8 cellular contexts compared by ENCODE assay signal in the genomic region with DNA sequence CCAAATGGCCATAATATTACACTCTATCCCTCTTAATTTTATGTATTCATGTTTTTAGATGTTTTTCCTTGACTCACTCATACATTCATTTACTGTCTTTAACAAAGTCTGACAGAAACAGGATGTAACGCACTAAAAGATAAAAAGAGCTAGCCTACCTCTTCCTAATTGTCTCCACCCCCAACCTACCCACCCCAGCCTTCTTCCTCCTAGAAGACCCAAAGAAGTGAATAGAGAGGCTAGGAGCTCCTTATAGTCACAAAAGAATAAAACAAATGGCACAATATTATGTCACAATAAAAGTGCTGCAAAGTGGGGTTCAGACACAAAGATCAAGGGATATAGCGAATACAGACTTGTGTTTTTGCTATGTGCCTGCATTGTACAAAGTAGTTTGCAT. TPM values are rescaled to one million over a fixed set of nuclear protein-coding genes. Genes with fewer than 3 reads are reported as not detected.
DNase-seq lines count a peak whose midpoint lies in the region; ATAC-seq and TF ChIP-seq lines count a peak whose summit lies in the region.

No MANE protein-coding gene starts in this region.

- H3K27me3 Mint-ChIP-seq in HFFc6 (ENCODE audit: insufficient read depth) = no peaks in the 10 kb centered on the region

- H2AFZ ChIP-seq in hepatocyte = peak overlapping the region; percentile 70

- DNase-seq in HFFc6 (no peak), hepatocyte (ENCODE audit: low spot score) (no peak), NCI-H128 (lab: John Stamatoyannopoulos, UW; ENCODE audit: unreplicated experiment) (no peak), GM10266 (ENCODE audit: extremely low spot score) (no peak), T1000 (lab: John Stamatoyannopoulos, UW) (no peak)
- DNase-seq in stimulated activated effector memory CD8-positive, alpha-beta T cell treated with anti-CD3 and anti-CD28 coated beads, Interleukin-12 subunit alpha, Interleukin-12 subunit beta, amount 100 ng/mL, for 72 hours (ENCODE audit: low spot score in 2 of 2) = no peak

- peak overlapping the region; percentile 100 for H3K27ac ChIP-seq in hepatocyte

- H3K9me3 Mint-ChIP-seq in HFFc6 = no peaks in the 10 kb centered on the region
- no peaks in the 10 kb centered on the region for H3K9me3 Mint-ChIP-seq in stimulated activated effector memory CD8-positive, alpha-beta T cell treated with anti-CD3 and anti-CD28 coated beads, Interleukin-12 subunit alpha, Interleukin-12 subunit beta, amount 100 ng/mL, for 72 hours

- peak overlapping the region; percentile 94 for H3K4me3 ChIP-seq in WI38 (ENCODE audit: low read depth, low read length)
- peak overlapping the region; percentile 65 for H3K4me3 ChIP-seq in hepatocyte

- H3K9me3 ChIP-seq in hepatocyte (ENCODE audit: low read depth) = no peaks in the 10 kb centered on the region

- WGBS in hepatocyte (ENCODE audit: low lambda C conversion rate, missing lambda C conversion rate) = 35% methylated on average over 2 of the region's 2 CpGs

- no peaks in the 10 kb centered on the region for H3K36me3 ChIP-seq in hepatocyte (replicated peaks; ENCODE audit: insufficient read depth, low read depth)

- H3K79me2 ChIP-seq in hepatocyte = peaks cover 22% of the 10 kb centered on the region

- no peak for ATAC-seq in stimulated activated effector memory CD8-positive, alpha-beta T cell treated with anti-CD3 and anti-CD28 coated beads, Interleukin-12 subunit alpha, Interleukin-12 subunit beta, amount 100 ng/mL, for 72 hours
- no peak for ATAC-seq in HG03196 (IDR thresholded peaks at IDR 0.05; ENCODE audit: unreplicated experiment)

- peaks cover 10% of the 10 kb centered on the region for H3K4me1 ChIP-seq in hepatocyte (ENCODE audit: insufficient read depth)

- peak overlapping the region; percentile 99 for H3K27ac Mint-ChIP-seq in HFFc6
- peak overlapping the region; percentile 100 for H3K27ac Mint-ChIP-seq in stimulated activated effector memory CD8-positive, alpha-beta T cell treated with anti-CD3 and anti-CD28 coated beads, Interleukin-12 subunit alpha, Interleukin-12 subunit beta, amount 100 ng/mL, for 72 hours

- H4K20me1 ChIP-seq in hepatocyte (ENCODE audit: insufficient read depth, poor library complexity, severe bottlenecking) = no peaks in the 10 kb centered on the region

- H3K9me2 ChIP-seq in hepatocyte (replicated peaks; ENCODE audit: insufficient read depth) = no peaks in the 10 kb centered on the region

- TF ChIP-seq CTCF in HFFc6 (IDR thresholded peaks at IDR 0.05) (no peak), WI38 (IDR thresholded peaks at IDR 0.05; ENCODE audit: low read depth, low read length) (no peak), hepatocyte (IDR thresholded peaks at IDR 0.05; ENCODE audit: poor library complexity) (no peak), GM10266 (IDR thresholded peaks at IDR 0.05; ENCODE audit: control insufficient read depth, insufficient read depth, low read depth, missing control alignments) (no peak)

- H3K4me2 ChIP-seq in hepatocyte = peak overlapping the region; percentile 95

- no peaks in the 10 kb centered on the region for H3K27me3 ChIP-seq in hepatocyte

- peaks cover 28% of the 10 kb centered on the region for H3K4me1 Mint-ChIP-seq in HFFc6 (ENCODE audit: low read depth)
- H3K4me1 Mint-ChIP-seq in stimulated activated effector memory CD8-positive, alpha-beta T cell treated with anti-CD3 and anti-CD28 coated beads, Interleukin-12 subunit alpha, Interleukin-12 subunit beta, amount 100 ng/mL, for 72 hours = peaks cover 28% of the 10 kb centered on the region

- H3K4me3 Mint-ChIP-seq in HFFc6 = peak overlapping the region; percentile 95
- H3K4me3 Mint-ChIP-seq in stimulated activated effector memory CD8-positive, alpha-beta T cell treated with anti-CD3 and anti-CD28 coated beads, Interleukin-12 subunit alpha, Interleukin-12 subunit beta, amount 100 ng/mL, for 72 hours = peak overlapping the region; percentile 95

- peaks cover 5% of the 10 kb centered on the region for H3K36me3 Mint-ChIP-seq in HFFc6 (ENCODE audit: low read depth)
- H3K36me3 Mint-ChIP-seq in stimulated activated effector memory CD8-positive, alpha-beta T cell treated with anti-CD3 and anti-CD28 coated beads, Interleukin-12 subunit alpha, Interleukin-12 subunit beta, amount 100 ng/mL, for 72 hours = peaks cover 59% of the 10 kb centered on the region

RNA-seq across cellular contexts. Expression of gene NOL8, which starts 0.7 kb away (rescaled TPM):
- 10 to 100 TPM; 24.3 to 33.5 (median 27.7) TPM for total RNA-seq in HFFc6 (2021; fragmentation: NEBNext Ultra II Directional; extraction: Animal tissue kit (Norgen Biotek cat#: 25700))
- total RNA-seq in hepatocyte = 17.3 and 28.9 TPM in 2 replicates
- polyA plus RNA-seq in hepatocyte = 17.5 and 25.6 TPM in 2 replicates

RNA-seq across cellular contexts. Expression of gene CENPP, which starts 1.3 kb away (rescaled TPM):
- total RNA-seq in HFFc6 (2021; fragmentation: NEBNext Ultra II Directional; extraction: Animal tissue kit (Norgen Biotek cat#: 25700)) = 1 to 10 TPM; 3.0 to 7.0 (median 6.0) TPM
- 2.0 and 5.9 TPM in 2 replicates for total RNA-seq in hepatocyte
- 2.8 and 5.1 TPM in 2 replicates for polyA plus RNA-seq in hepatocyte

RNA-seq across cellular contexts. Expression of gene IARS1, which starts 31.0 kb away (rescaled TPM):
- 100 to 1,000 TPM; 155 to 179 (median 171) TPM for total RNA-seq in HFFc6 (2021; fragmentation: NEBNext Ultra II Directional; extraction: Animal tissue kit (Norgen Biotek cat#: 25700))
- total RNA-seq in hepatocyte = 158 and 180 TPM in 2 replicates
- polyA plus RNA-seq in hepatocyte = 74.4 and 76.7 TPM in 2 replicates
